3 cellular contexts compared by ENCODE assay signal in genomic region chr5:140869555-140869886, GRCh38.
TF ChIP-seq lines count a peak whose summit lies in the region.

No MANE protein-coding gene starts in this region.

TF ChIP-seq in A549, 52 proteins besides CTCF, POLR2A, EP300 and RAD21:
- no peak for TF ChIP-seq NPAS2 (CRISPR knock-in tag; IDR thresholded peaks at IDR 0.05; ENCODE audit: borderline replicate concordance)
- TF ChIP-seq JUN (IDR thresholded peaks at IDR 0.05), result no peak
- TF ChIP-seq JUNB (IDR thresholded peaks at IDR 0.05), result no peak
- TF ChIP-seq FOSL2 (IDR thresholded peaks at IDR 0.05), result no peak
- no peak for TF ChIP-seq FOSL2 (CRISPR knock-in tag; IDR thresholded peaks at IDR 0.05)
- no peak for TF ChIP-seq MYC (IDR thresholded peaks at IDR 0.05; ENCODE audit: borderline replicate concordance, low read length)
- TF ChIP-seq ELK1 (IDR thresholded peaks at IDR 0.05; ENCODE audit: low read depth, low read length), result no peak

TF ChIP-seq in HCT116, 20 proteins besides CTCF, POLR2A, EP300 and RAD21:
- TF ChIP-seq SP1 (IDR thresholded peaks at IDR 0.05; ENCODE audit: low read depth) (no peak), CEBPB (IDR thresholded peaks at IDR 0.05; ENCODE audit: low read depth) (no peak), ELF1 (IDR thresholded peaks at IDR 0.05; ENCODE audit: borderline replicate concordance, low read depth) (no peak), CBX3 (IDR thresholded peaks at IDR 0.05; ENCODE audit: low read depth) (no peak), EZH2phosphoT487 (IDR thresholded peaks at IDR 0.05; ENCODE audit: borderline replicate concordance) (no peak), ZFX (IDR thresholded peaks at IDR 0.05) (no peak), JUND (IDR thresholded peaks at IDR 0.05) (no peak), POLR2AphosphoS5 (IDR thresholded peaks at IDR 0.05; ENCODE audit: low read depth, low read length) (no peak), YY1 (IDR thresholded peaks at IDR 0.05; ENCODE audit: extremely low read depth, insufficient replicate concordance, low read depth, low read length) (no peak), ZNF274 (IDR thresholded peaks at IDR 0.05; ENCODE audit: low read depth, low read length) (no peak), TCF7L2 (IDR thresholded peaks at IDR 0.05; ENCODE audit: borderline replicate concordance, extremely low read depth, insufficient read depth, insufficient read length) (no peak), EZH2 (IDR thresholded peaks at IDR 0.05) (no peak), MAX (IDR thresholded peaks at IDR 0.05) (no peak), FOSL1 (IDR thresholded peaks at IDR 0.05; ENCODE audit: low read depth) (no peak), SIN3A (IDR thresholded peaks at IDR 0.05; ENCODE audit: low read depth) (no peak)
- TF ChIP-seq, protein P1, sequence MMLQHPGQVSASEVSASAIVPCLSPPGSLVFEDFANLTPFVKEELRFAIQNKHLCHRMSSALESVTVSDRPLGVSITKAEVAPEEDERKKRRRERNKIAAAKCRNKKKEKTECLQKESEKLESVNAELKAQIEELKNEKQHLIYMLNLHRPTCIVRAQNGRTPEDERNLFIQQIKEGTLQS (IDR thresholded peaks at IDR 0.05), result no peak
- TF ChIP-seq, protein P2, sequence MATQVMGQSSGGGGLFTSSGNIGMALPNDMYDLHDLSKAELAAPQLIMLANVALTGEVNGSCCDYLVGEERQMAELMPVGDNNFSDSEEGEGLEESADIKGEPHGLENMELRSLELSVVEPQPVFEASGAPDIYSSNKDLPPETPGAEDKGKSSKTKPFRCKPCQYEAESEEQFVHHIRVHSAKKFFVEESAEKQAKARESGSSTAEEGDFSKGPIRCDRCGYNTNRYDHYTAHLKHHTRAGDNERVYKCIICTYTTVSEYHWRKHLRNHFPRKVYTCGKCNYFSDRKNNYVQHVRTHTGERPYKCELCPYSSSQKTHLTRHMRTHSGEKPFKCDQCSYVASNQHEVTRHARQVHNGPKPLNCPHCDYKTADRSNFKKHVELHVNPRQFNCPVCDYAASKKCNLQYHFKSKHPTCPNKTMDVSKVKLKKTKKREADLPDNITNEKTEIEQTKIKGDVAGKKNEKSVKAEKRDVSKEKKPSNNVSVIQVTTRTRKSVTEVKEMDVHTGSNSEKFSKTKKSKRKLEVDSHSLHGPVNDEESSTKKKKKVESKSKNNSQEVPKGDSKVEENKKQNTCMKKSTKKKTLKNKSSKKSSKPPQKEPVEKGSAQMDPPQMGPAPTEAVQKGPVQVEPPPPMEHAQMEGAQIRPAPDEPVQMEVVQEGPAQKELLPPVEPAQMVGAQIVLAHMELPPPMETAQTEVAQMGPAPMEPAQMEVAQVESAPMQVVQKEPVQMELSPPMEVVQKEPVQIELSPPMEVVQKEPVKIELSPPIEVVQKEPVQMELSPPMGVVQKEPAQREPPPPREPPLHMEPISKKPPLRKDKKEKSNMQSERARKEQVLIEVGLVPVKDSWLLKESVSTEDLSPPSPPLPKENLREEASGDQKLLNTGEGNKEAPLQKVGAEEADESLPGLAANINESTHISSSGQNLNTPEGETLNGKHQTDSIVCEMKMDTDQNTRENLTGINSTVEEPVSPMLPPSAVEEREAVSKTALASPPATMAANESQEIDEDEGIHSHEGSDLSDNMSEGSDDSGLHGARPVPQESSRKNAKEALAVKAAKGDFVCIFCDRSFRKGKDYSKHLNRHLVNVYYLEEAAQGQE (IDR thresholded peaks at IDR 0.05; ENCODE audit: low read depth), result no peak
- TF ChIP-seq, protein P3, sequence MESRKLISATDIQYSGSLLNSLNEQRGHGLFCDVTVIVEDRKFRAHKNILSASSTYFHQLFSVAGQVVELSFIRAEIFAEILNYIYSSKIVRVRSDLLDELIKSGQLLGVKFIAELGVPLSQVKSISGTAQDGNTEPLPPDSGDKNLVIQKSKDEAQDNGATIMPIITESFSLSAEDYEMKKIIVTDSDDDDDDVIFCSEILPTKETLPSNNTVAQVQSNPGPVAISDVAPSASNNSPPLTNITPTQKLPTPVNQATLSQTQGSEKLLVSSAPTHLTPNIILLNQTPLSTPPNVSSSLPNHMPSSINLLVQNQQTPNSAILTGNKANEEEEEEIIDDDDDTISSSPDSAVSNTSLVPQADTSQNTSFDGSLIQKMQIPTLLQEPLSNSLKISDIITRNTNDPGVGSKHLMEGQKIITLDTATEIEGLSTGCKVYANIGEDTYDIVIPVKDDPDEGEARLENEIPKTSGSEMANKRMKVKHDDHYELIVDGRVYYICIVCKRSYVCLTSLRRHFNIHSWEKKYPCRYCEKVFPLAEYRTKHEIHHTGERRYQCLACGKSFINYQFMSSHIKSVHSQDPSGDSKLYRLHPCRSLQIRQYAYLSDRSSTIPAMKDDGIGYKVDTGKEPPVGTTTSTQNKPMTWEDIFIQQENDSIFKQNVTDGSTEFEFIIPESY (IDR thresholded peaks at IDR 0.05; ENCODE audit: extremely low read depth, insufficient replicate concordance, low read length), result no peak

TF ChIP-seq in WTC11, 78 proteins besides CTCF, POLR2A, EP300 and RAD21:
- no peak for TF ChIP-seq RORB (CRISPR knock-in tag; IDR thresholded peaks at IDR 0.05)
- no peak for TF ChIP-seq RELA (CRISPR knock-in tag; IDR thresholded peaks at IDR 0.05; ENCODE audit: borderline replicate concordance)
- no peak for TF ChIP-seq MYBL2 (CRISPR knock-in tag; IDR thresholded peaks at IDR 0.05)
- TF ChIP-seq, protein P1 (CRISPR knock-in tag; conservative IDR thresholded peaks at IDR 0.05), result no peak
- no peak for TF ChIP-seq ZNF532 (CRISPR knock-in tag; IDR thresholded peaks at IDR 0.05; ENCODE audit: borderline replicate concordance)
- TF ChIP-seq FOXJ3 (CRISPR knock-in tag; IDR thresholded peaks at IDR 0.05; ENCODE audit: borderline replicate concordance), result no peak
- TF ChIP-seq MAX (CRISPR knock-in tag; IDR thresholded peaks at IDR 0.05), result no peak
- no peak for TF ChIP-seq NFE2L1 (CRISPR knock-in tag; IDR thresholded peaks at IDR 0.05)
- TF ChIP-seq GTF2I (CRISPR knock-in tag; conservative IDR thresholded peaks at IDR 0.05), result no peak
- TF ChIP-seq, protein P4, sequence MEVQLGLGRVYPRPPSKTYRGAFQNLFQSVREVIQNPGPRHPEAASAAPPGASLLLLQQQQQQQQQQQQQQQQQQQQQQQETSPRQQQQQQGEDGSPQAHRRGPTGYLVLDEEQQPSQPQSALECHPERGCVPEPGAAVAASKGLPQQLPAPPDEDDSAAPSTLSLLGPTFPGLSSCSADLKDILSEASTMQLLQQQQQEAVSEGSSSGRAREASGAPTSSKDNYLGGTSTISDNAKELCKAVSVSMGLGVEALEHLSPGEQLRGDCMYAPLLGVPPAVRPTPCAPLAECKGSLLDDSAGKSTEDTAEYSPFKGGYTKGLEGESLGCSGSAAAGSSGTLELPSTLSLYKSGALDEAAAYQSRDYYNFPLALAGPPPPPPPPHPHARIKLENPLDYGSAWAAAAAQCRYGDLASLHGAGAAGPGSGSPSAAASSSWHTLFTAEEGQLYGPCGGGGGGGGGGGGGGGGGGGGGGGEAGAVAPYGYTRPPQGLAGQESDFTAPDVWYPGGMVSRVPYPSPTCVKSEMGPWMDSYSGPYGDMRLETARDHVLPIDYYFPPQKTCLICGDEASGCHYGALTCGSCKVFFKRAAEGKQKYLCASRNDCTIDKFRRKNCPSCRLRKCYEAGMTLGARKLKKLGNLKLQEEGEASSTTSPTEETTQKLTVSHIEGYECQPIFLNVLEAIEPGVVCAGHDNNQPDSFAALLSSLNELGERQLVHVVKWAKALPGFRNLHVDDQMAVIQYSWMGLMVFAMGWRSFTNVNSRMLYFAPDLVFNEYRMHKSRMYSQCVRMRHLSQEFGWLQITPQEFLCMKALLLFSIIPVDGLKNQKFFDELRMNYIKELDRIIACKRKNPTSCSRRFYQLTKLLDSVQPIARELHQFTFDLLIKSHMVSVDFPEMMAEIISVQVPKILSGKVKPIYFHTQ (CRISPR knock-in tag; IDR thresholded peaks at IDR 0.05), result no peak
- TF ChIP-seq NFYB (CRISPR knock-in tag; conservative IDR thresholded peaks at IDR 0.05; ENCODE audit: low read depth), result no peak
- no peak for TF ChIP-seq JAZF1 (CRISPR knock-in tag; IDR thresholded peaks at IDR 0.05)
- TF ChIP-seq IRF1 (CRISPR knock-in tag; IDR thresholded peaks at IDR 0.05), result no peak
